Comparison of ENCODE assay signal across 8 cellular contexts in the genomic region with DNA sequence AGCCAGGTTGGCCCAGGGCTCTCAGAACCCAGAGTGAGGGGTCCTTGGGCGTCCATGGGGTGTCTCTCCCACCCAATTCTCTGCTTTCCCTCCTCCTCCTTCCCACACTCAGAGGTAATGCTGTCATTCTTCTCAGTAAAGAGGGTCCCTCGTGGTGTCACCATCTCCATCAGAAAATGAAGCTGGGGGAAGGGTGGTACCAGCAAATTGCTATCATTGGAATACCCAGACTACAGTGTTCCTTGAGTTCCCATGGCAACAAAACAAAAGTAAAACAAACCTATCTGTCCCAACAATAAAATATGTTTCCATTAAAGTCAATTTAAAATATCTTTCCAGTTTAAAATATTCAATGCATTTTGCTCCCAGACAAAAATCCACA.
DNase-seq lines count a peak whose midpoint lies in the region; ATAC-seq, FAIRE-seq and TF ChIP-seq lines count a peak whose summit lies in the region.

No MANE protein-coding gene starts in this region.

- ATAC-seq in HG03108 (IDR thresholded peaks at IDR 0.05; ENCODE audit: unreplicated experiment): peak; percentile 3
- peak; percentile 26 for ATAC-seq in left colon
- ATAC-seq in GM18861 (IDR thresholded peaks at IDR 0.05; ENCODE audit: unreplicated experiment): no peak
- ATAC-seq in HG02610 (IDR thresholded peaks at IDR 0.05; ENCODE audit: unreplicated experiment): no peak

- H3K9me3 ChIP-seq in tibial nerve: no peaks in the 10 kb centered on the region

- no peak for FAIRE-seq in GM12891 (lab: Jason Lieb, UNC)

- TF ChIP-seq EP300 in tibial nerve (IDR thresholded peaks at IDR 0.05): peak in 1 of 2 donors; percentile 62

- TF ChIP-seq POLR2A in tibial nerve (IDR thresholded peaks at IDR 0.05) (no peak), GM12891 (IDR thresholded peaks at IDR 0.05; ENCODE audit: low read depth, low read length) (no peak)

- peak overlapping the region; percentile 40 for H3K27ac ChIP-seq in 22Rv1
- peak overlapping the region; percentile 38 to 85 (median 78) for H3K27ac ChIP-seq in tibial nerve

- WGBS in tibial nerve, 2 donors: 34 to 49% methylated on average over 2 of the region's 2 CpGs

- peak; percentile 50 for DNase-seq in amniotic epithelial cell (ENCODE audit: low read depth)
- no peak for DNase-seq in left colon
- DNase-seq in tibial nerve (ENCODE audit: low spot score in 2 of 2): no peak
- no peak for DNase-seq in GM12891 (ENCODE audit: insufficient read length, low spot score)

- TF ChIP-seq CTCF in 22Rv1 (IDR thresholded peaks at IDR 0.05) (no peak), tibial nerve (IDR thresholded peaks at IDR 0.05) (no peak)

- H3K36me3 ChIP-seq in tibial nerve: peaks cover 0 to 34% (median 4%) of the 10 kb centered on the region in 3 donors

- H3K4me1 ChIP-seq in tibial nerve: peaks cover 5 to 75% (median 50%) of the 10 kb centered on the region in 4 donors

- H3K27me3 ChIP-seq in tibial nerve: no peaks in the 10 kb centered on the region

- no peak overlapping the region for H3K4me3 ChIP-seq in tibial nerve

- intact Hi-C loops in left colon (cut with DNase I, micrococcal nuclease): no loop called here

TF ChIP-seq in GM12891, 5 proteins besides CTCF, POLR2A, EP300 and RAD21:
- TF ChIP-seq PAX5 (IDR thresholded peaks at IDR 0.05; ENCODE audit: insufficient read depth, low read length, severe bottlenecking) (no peak), TAF1 (IDR thresholded peaks at IDR 0.05; ENCODE audit: low read depth, low read length) (no peak), POLR2AphosphoS5 (IDR thresholded peaks at IDR 0.05; ENCODE audit: low read depth, low read length) (no peak), POU2F2 (IDR thresholded peaks at IDR 0.05; ENCODE audit: low read depth, low read length) (no peak), SPI1 (IDR thresholded peaks at IDR 0.05; ENCODE audit: low read depth, low read length) (no peak)
TF ChIP-seq in GM12891: peak in this region for 0.

Comparison
In these comparisons a context has a peak if more than half of its experiments do, and no peak if none do; other contexts are left out.
1. ATAC-seq: peak in HG03108 (single experiment) and left colon (single experiment); none in GM18861 (single experiment) and HG02610 (single experiment).